Comparison of ENCODE assay signal across 8 cellular contexts in the genomic region with DNA sequence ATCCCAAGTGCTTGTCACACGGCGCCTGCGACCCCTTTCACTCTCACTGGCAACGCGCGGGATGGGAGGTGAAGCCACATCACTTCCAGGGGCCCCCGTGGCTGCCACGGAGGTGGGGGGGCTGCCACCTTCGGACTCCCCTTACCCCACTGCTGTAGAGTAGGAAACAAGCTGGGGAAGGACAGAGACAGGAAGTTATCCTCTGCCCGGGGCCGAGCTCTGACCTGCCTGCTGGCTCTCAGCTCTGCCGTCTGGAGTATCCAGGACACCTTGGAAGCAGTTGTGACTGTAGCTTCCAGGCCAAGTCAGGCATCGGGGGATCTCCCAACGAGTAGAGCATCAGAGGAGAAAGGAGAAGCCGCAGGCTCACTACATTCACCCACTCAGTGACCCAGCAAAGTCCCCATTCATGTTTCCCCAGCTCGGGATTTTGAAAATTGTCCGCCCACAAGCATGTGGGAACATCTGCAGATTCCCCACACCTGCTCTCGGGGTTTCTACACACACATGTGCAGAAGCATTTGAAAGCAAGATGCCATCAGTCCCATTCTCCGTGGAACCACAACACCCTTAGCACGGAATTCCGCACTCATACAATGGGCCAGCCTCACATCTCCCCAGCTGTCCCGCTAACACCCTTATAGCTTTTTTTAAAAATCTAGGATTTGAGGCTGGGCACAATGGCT. TPM values are rescaled to one million over a fixed set of nuclear protein-coding genes. Genes with fewer than 3 reads are reported as not detected.
DNase-seq lines count a peak whose midpoint lies in the region; ATAC-seq and TF ChIP-seq lines count a peak whose summit lies in the region.

No MANE protein-coding gene starts in this region.

- CTCF ChIA-PET in activated CD4-positive, alpha-beta T cell treated with anti-CD3 and anti-CD28 coated beads, Interleukin-2, amount 10 ng/mL, durations not matched to agents 7 days and 5 days (lab: Charles Lee): interaction anchor here (1.0 to 1.2 kb wide), 2 partner anchors 13 to 59 kb away, joined by 3 to 4 read pairs; no protein-coding TSS in a partner anchor

- H3K4me1 ChIP-seq in left lung: no peaks in the 10 kb centered on the region
- peaks cover 0 to 10% (median 0%) of the 10 kb centered on the region in 4 donors for H3K4me1 ChIP-seq in tibial nerve

- H3K4me3 ChIP-seq in left lung: peak overlapping the region; percentile 27 to 34
- H3K4me3 ChIP-seq in tibial nerve: peak overlapping the region; percentile 28 to 53 (median 31)

- peaks cover 7% of the 10 kb centered on the region for H3K27me3 Mint-ChIP-seq in activated CD4-positive, alpha-beta T cell treated with anti-CD3 and anti-CD28 coated beads, Interleukin-2, amount 10 ng/mL, durations not matched to agents 7 days and 5 days
- peaks cover 15% of the 10 kb centered on the region for H3K27me3 Mint-ChIP-seq in activated T-helper 2 cell treated with anti-CD3 and anti-CD28 coated beads, Interferon-gamma antibody, Interleukin-2, Interleukin-4, amounts not matched to agents 10 μg/mL and 5 μg/mL and 100 μg/mL, durations not matched to agents 14 hours and 24 hours and 36 hours (ENCODE audit: low read depth)

- H3K27me3 ChIP-seq in left lung (peaks cover 14 to 41% of the 10 kb centered on the region in 2 donors), tibial nerve (peaks cover 0 to 27% of the 10 kb centered on the region in 2 donors)

- H3K27ac ChIP-seq in left lung: no peak overlapping the region
- H3K27ac ChIP-seq in tibial nerve: peak overlapping the region in 1 of 4 donors; percentile 56

- H3K9me3 Mint-ChIP-seq in activated CD4-positive, alpha-beta T cell treated with anti-CD3 and anti-CD28 coated beads, Interleukin-2, amount 10 ng/mL, durations not matched to agents 7 days and 5 days: no peaks in the 10 kb centered on the region
- H3K9me3 Mint-ChIP-seq in activated T-helper 2 cell treated with anti-CD3 and anti-CD28 coated beads, Interferon-gamma antibody, Interleukin-2, Interleukin-4, amounts not matched to agents 10 μg/mL and 5 μg/mL and 100 μg/mL, durations not matched to agents 14 hours and 24 hours and 36 hours: no peaks in the 10 kb centered on the region

- no peaks in the 10 kb centered on the region for H3K9me3 ChIP-seq in left lung
- no peaks in the 10 kb centered on the region for H3K9me3 ChIP-seq in tibial nerve

- no peak for TF ChIP-seq EP300 in tibial nerve (IDR thresholded peaks at IDR 0.05)

- intact Hi-C loops in activated T-helper 2 cell treated with anti-CD3 and anti-CD28 coated beads, Interferon-gamma antibody, Interleukin-2, Interleukin-4, amounts not matched to agents 10 μg/mL and 5 μg/mL and 100 μg/mL, durations not matched to agents 14 hours and 24 hours and 36 hours (cut with micrococcal nuclease): no loop called here
- intact Hi-C loops in left lung (cut with DNase I): no loop called here

- peak overlapping the region; percentile 16 for H3K4me3 Mint-ChIP-seq in activated CD4-positive, alpha-beta T cell treated with anti-CD3 and anti-CD28 coated beads, Interleukin-2, amount 10 ng/mL, durations not matched to agents 7 days and 5 days
- H3K4me3 Mint-ChIP-seq in activated T-helper 2 cell treated with anti-CD3 and anti-CD28 coated beads, Interferon-gamma antibody, Interleukin-2, Interleukin-4, amounts not matched to agents 10 μg/mL and 5 μg/mL and 100 μg/mL, durations not matched to agents 14 hours and 24 hours and 36 hours (ENCODE audit: low read depth): peak overlapping the region; percentile 26

- H3K4me1 Mint-ChIP-seq in activated CD4-positive, alpha-beta T cell treated with anti-CD3 and anti-CD28 coated beads, Interleukin-2, amount 10 ng/mL, durations not matched to agents 7 days and 5 days: peaks cover 51% of the 10 kb centered on the region
- H3K4me1 Mint-ChIP-seq in activated T-helper 2 cell treated with anti-CD3 and anti-CD28 coated beads, Interferon-gamma antibody, Interleukin-2, Interleukin-4, amounts not matched to agents 10 μg/mL and 5 μg/mL and 100 μg/mL, durations not matched to agents 14 hours and 24 hours and 36 hours (ENCODE audit: low read depth): peaks cover 22% of the 10 kb centered on the region

- POLR2A ChIA-PET in activated CD4-positive, alpha-beta T cell treated with anti-CD3 and anti-CD28 coated beads, Interleukin-2, amount 10 ng/mL, durations not matched to agents 7 days and 5 days (lab: Charles Lee): no interaction called here

- no peak for TF ChIP-seq POLR2A in tibial nerve (IDR thresholded peaks at IDR 0.05)
- no peak for TF ChIP-seq POLR2A in GM18505 (IDR thresholded peaks at IDR 0.05; ENCODE audit: borderline replicate concordance, extremely low read depth, insufficient read depth, insufficient read length)

- ATAC-seq in left lung (no peak), GM18505 (IDR thresholded peaks at IDR 0.05; ENCODE audit: unreplicated experiment) (no peak)

- no peak overlapping the region for H3K27ac Mint-ChIP-seq in activated CD4-positive, alpha-beta T cell treated with anti-CD3 and anti-CD28 coated beads, Interleukin-2, amount 10 ng/mL, durations not matched to agents 7 days and 5 days
- H3K27ac Mint-ChIP-seq in activated T-helper 2 cell treated with anti-CD3 and anti-CD28 coated beads, Interferon-gamma antibody, Interleukin-2, Interleukin-4, amounts not matched to agents 10 μg/mL and 5 μg/mL and 100 μg/mL, durations not matched to agents 14 hours and 24 hours and 36 hours: no peak overlapping the region

- H3K36me3 Mint-ChIP-seq in activated CD4-positive, alpha-beta T cell treated with anti-CD3 and anti-CD28 coated beads, Interleukin-2, amount 10 ng/mL, durations not matched to agents 7 days and 5 days (ENCODE audit: low read depth): no peaks in the 10 kb centered on the region
- H3K36me3 Mint-ChIP-seq in activated T-helper 2 cell treated with anti-CD3 and anti-CD28 coated beads, Interferon-gamma antibody, Interleukin-2, Interleukin-4, amounts not matched to agents 10 μg/mL and 5 μg/mL and 100 μg/mL, durations not matched to agents 14 hours and 24 hours and 36 hours (ENCODE audit: low read depth): no peaks in the 10 kb centered on the region

- TF ChIP-seq CTCF in left lung (IDR thresholded peaks at IDR 0.05) (no peak), tibial nerve (IDR thresholded peaks at IDR 0.05) (no peak)

- 56 to 60% methylated on average over 10 to 20 of the region's 22 CpGs for WGBS in tibial nerve, 2 donors

- no peak for DNase-seq in activated CD4-positive, alpha-beta T cell treated with anti-CD3 and anti-CD28 coated beads, Interleukin-2, amount 10 ng/mL, durations not matched to agents 7 days and 5 days
- DNase-seq in activated CD4-positive, alpha-beta T cell treated with anti-CD3 and anti-CD28 coated beads, Interleukin-2, amount 50 U/mL, for 48 hours: no peak
- DNase-seq in activated T-helper 2 cell treated with anti-CD3 and anti-CD28 coated beads, Interferon-gamma antibody, Interleukin-2, Interleukin-4, amounts not matched to agents 10 μg/mL and 5 μg/mL and 100 μg/mL, durations not matched to agents 14 hours and 24 hours and 36 hours (ENCODE audit: low spot score): no peak
- DNase-seq in left lung (no peak), tibial nerve (ENCODE audit: low spot score in 2 of 2) (no peak), NCI-H2107 (lab: John Stamatoyannopoulos, UW) (no peak)
- DNase-seq in effector CD8-positive, alpha-beta T cell (lab: John Stamatoyannopoulos, UW): no peak

- no peaks in the 10 kb centered on the region for H3K36me3 ChIP-seq in left lung
- no peaks in the 10 kb centered on the region for H3K36me3 ChIP-seq in tibial nerve

RNA-seq across cellular contexts. Expression of a gene that starts 10.8 kb away (rescaled TPM):
- under 1 TPM; 0.32 to 0.60 TPM for total RNA-seq in activated CD4-positive, alpha-beta T cell treated with anti-CD3 and anti-CD28 coated beads, Interleukin-2, amount 10 ng/mL, durations not matched to agents 7 days and 5 days
- 0.23 and 0.91 TPM in 2 replicates for total RNA-seq in activated T-helper 2 cell treated with anti-CD3 and anti-CD28 coated beads, Interferon-gamma antibody, Interleukin-2, Interleukin-4, amounts not matched to agents 10 μg/mL and 5 μg/mL and 100 μg/mL, durations not matched to agents 14 hours and 24 hours and 36 hours
- total RNA-seq in left lung (1 to 10 TPM; 2.3 to 3.5 TPM), tibial nerve (10 to 100 TPM; 19.9 to 24.6 (median 21.2) TPM)

RNA-seq across cellular contexts. Expression of a gene that starts 25.1 kb away (rescaled TPM):
- 100 to 1,000 TPM; 193 to 203 TPM for total RNA-seq in activated CD4-positive, alpha-beta T cell treated with anti-CD3 and anti-CD28 coated beads, Interleukin-2, amount 10 ng/mL, durations not matched to agents 7 days and 5 days
- total RNA-seq in activated T-helper 2 cell treated with anti-CD3 and anti-CD28 coated beads, Interferon-gamma antibody, Interleukin-2, Interleukin-4, amounts not matched to agents 10 μg/mL and 5 μg/mL and 100 μg/mL, durations not matched to agents 14 hours and 24 hours and 36 hours: 282 and 303 TPM in 2 replicates
- total RNA-seq in left lung: 100 to 1,000 TPM; 295 to 327 TPM
- total RNA-seq in tibial nerve: 100 to 1,000 TPM in 3 of 4 donors, 10 to 100 TPM in 1; 93.6 to 156 (median 131) TPM

RNA-seq across cellular contexts. Expression of a gene that starts 25.4 kb away (rescaled TPM):
- 10 to 100 TPM; 60.1 to 64.8 TPM for total RNA-seq in activated CD4-positive, alpha-beta T cell treated with anti-CD3 and anti-CD28 coated beads, Interleukin-2, amount 10 ng/mL, durations not matched to agents 7 days and 5 days
- total RNA-seq in activated T-helper 2 cell treated with anti-CD3 and anti-CD28 coated beads, Interferon-gamma antibody, Interleukin-2, Interleukin-4, amounts not matched to agents 10 μg/mL and 5 μg/mL and 100 μg/mL, durations not matched to agents 14 hours and 24 hours and 36 hours: 70.8 and 72.4 TPM in 2 replicates
- 10 to 100 TPM; 42.4 to 52.9 TPM for total RNA-seq in left lung
- total RNA-seq in tibial nerve: 100 to 1,000 TPM in 1 of 4 donors, 10 to 100 TPM in 3; 48.9 to 101 (median 83.2) TPM

RNA-seq across cellular contexts. Expression of a gene that starts 38.7 kb away (rescaled TPM):
- not detected for total RNA-seq in activated CD4-positive, alpha-beta T cell treated with anti-CD3 and anti-CD28 coated beads, Interleukin-2, amount 10 ng/mL, durations not matched to agents 7 days and 5 days
- total RNA-seq in activated T-helper 2 cell treated with anti-CD3 and anti-CD28 coated beads, Interferon-gamma antibody, Interleukin-2, Interleukin-4, amounts not matched to agents 10 μg/mL and 5 μg/mL and 100 μg/mL, durations not matched to agents 14 hours and 24 hours and 36 hours: not detected in 2 replicates
- total RNA-seq in left lung (under 1 TPM; 0.55 to 0.60 TPM), tibial nerve (1 to 10 TPM in 2 of 4 donors, under 1 TPM in 2; 0.87 to 5.1 (median 1.4) TPM)

RNA-seq across cellular contexts. Expression of a gene that starts 55.5 kb away (rescaled TPM):
- total RNA-seq in activated CD4-positive, alpha-beta T cell treated with anti-CD3 and anti-CD28 coated beads, Interleukin-2, amount 10 ng/mL, durations not matched to agents 7 days and 5 days: under 1 TPM; 0.23 to 0.35 TPM
- 0.62 and 0.91 TPM in 2 replicates for total RNA-seq in activated T-helper 2 cell treated with anti-CD3 and anti-CD28 coated beads, Interferon-gamma antibody, Interleukin-2, Interleukin-4, amounts not matched to agents 10 μg/mL and 5 μg/mL and 100 μg/mL, durations not matched to agents 14 hours and 24 hours and 36 hours
- total RNA-seq in left lung: 1 to 10 TPM; 3.0 to 3.9 TPM
- total RNA-seq in tibial nerve: 10 to 100 TPM; 45.4 to 77.7 (median 50.3) TPM

Comparison
In these comparisons a context has a peak if more than half of its experiments do, and no peak if none do; other contexts are left out.
1. RNA of a gene that starts 10.8 kb away (total RNA-seq): 19.9 to 24.6 TPM in tibial nerve; 2.3 to 3.5 TPM in left lung, 0.23 to 0.91 TPM in activated T-helper 2 cell treated with anti-CD3 and anti-CD28 coated beads, Interferon-gamma antibody, Interleukin-2, Interleukin-4, amounts not matched to agents 10 μg/mL and 5 μg/mL and 100 μg/mL, durations not matched to agents 14 hours and 24 hours and 36 hours and 0.32 to 0.60 TPM in activated CD4-positive, alpha-beta T cell treated with anti-CD3 and anti-CD28 coated beads, Interleukin-2, amount 10 ng/mL, durations not matched to agents 7 days and 5 days; every median in the first group is over 4 times any median in the second.